Comparison of ENCODE assay signal across 1 cellular context in genomic region chr2:134416637-134417036, GRCh38.
TF ChIP-seq lines count a peak whose summit lies in the region.

No MANE protein-coding gene starts in this region.

TF ChIP-seq in HCT116, 20 proteins besides CTCF, POLR2A, EP300 and RAD21:
- TF ChIP-seq ZFX (IDR thresholded peaks at IDR 0.05) (no peak), POLR2AphosphoS5 (IDR thresholded peaks at IDR 0.05; ENCODE audit: low read depth, low read length) (no peak), JUND (IDR thresholded peaks at IDR 0.05) (no peak), SRF (IDR thresholded peaks at IDR 0.05; ENCODE audit: low read depth) (no peak), SP1 (IDR thresholded peaks at IDR 0.05; ENCODE audit: low read depth) (no peak), ZBTB33 (IDR thresholded peaks at IDR 0.05; ENCODE audit: extremely low read depth, insufficient replicate concordance, low read length) (no peak), ATF3 (IDR thresholded peaks at IDR 0.05) (no peak), EGR1 (IDR thresholded peaks at IDR 0.05; ENCODE audit: low read depth) (no peak), SIN3A (IDR thresholded peaks at IDR 0.05; ENCODE audit: low read depth) (no peak), EZH2phosphoT487 (IDR thresholded peaks at IDR 0.05; ENCODE audit: borderline replicate concordance) (no peak)
TF ChIP-seq in HCT116: peak in this region for 0.
